ENCODE assay signal across 8 cellular contexts in the genomic region with DNA sequence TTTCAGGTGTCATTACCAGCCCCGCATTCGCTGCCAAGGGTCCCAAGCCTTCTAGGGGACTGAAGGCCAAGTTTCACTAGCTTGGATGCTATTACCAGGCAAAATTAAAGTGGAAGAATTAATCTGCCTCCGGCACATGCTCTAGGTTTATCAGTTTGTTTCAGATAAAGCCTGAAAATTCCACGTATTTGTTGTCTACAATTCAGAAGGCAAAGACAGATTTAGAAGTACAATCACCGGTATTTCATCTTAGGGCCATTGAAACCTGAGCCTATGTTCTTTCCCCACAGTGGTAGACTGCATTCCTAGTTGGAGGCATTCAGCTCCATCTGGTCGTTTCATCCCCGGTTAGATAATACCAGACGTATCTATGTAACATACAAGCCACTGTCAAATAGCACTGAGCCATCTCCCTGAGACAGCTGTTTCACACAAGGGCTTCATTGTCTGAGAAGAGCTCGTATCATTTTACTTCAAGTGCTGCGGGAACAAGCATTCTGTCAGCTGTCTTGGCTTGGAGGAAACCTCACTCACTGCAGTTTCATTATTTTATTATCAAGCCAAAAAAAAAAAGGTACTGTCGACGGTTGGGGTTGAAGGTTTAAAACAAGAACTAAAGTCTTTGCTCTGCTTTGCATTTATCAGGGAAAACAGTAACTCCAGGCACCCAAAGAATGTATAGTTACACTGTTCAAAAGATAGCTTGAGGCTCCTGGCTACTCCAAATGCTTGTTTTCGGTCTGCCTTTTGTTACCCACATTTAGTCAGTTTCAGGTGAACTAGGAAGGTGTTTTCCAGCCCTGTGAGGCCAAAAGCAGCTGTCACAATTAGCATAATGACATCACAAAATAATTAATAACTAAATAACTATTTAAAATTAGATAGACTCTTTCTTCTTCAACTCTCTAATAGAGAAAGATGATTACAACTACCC.
A peak's percentile ranks its signal among the peaks of the same experiment; 100 is the strongest.
DNase-seq lines count a peak whose midpoint lies in the region; ATAC-seq and TF ChIP-seq lines count a peak whose summit lies in the region.

No MANE protein-coding gene starts in this region.

- H3K27ac ChIP-seq in OCI-LY1 (ENCODE audit: low read depth, low read length, poor library complexity, severe bottlenecking) (peak overlapping the region; percentile 84), skeletal muscle tissue (ENCODE audit: low read depth, low read length) (peak overlapping the region; percentile 72)

- H3K4me3 ChIP-seq in OCI-LY1 (ENCODE audit: low read depth, low read length, poor library complexity, severe bottlenecking), result peak overlapping the region; percentile 40
- H3K4me3 ChIP-seq in fibroblast of pulmonary artery (replicated peaks; ENCODE audit: low read depth, low read length), result no peak overlapping the region
- H3K4me3 ChIP-seq in skeletal muscle tissue (ENCODE audit: low read length in 3 of 3), result peak overlapping the region; percentile 19 to 53 (median 33)

- H3K4me2 ChIP-seq in OCI-LY1 (ENCODE audit: low read length), result peak overlapping the region; percentile 75

- ATAC-seq in GM18873 (IDR thresholded peaks at IDR 0.05; ENCODE audit: low FRiP score, unreplicated experiment), result peak; percentile 82
- peak; percentile 81 for ATAC-seq in HG03457 (IDR thresholded peaks at IDR 0.05; ENCODE audit: unreplicated experiment)
- ATAC-seq in GM19455 (IDR thresholded peaks at IDR 0.05; ENCODE audit: unreplicated experiment), result no peak

- H3K4me1 ChIP-seq in OCI-LY1 (ENCODE audit: insufficient read depth, low read length, severe bottlenecking) (peaks cover 47% of the 10 kb centered on the region), skeletal muscle tissue (ENCODE audit: control insufficient read depth in 3 of 3, insufficient read depth in 3 of 3, low read length in 3 of 3) (peaks cover 8 to 16% (median 9%) of the 10 kb centered on the region in 3 donors)

- no peaks in the 10 kb centered on the region for H3K79me2 ChIP-seq in OCI-LY1 (ENCODE audit: insufficient read depth, low read length)

- DNase-seq in Ammon's horn (ENCODE audit: low spot score) (peak; percentile 82), fibroblast of pulmonary artery (ENCODE audit: low read depth) (peak; percentile 59), AG08396 (ENCODE audit: low spot score) (no peak)

- TF ChIP-seq CTCF in OCI-LY1 (IDR thresholded peaks at IDR 0.05; ENCODE audit: low read length) (no peak), fibroblast of pulmonary artery (IDR thresholded peaks at IDR 0.05; ENCODE audit: low read length, missing control alignments) (no peak)

- H3K9ac ChIP-seq in OCI-LY1 (ENCODE audit: low read length) (peak overlapping the region; percentile 55), skeletal muscle tissue (ENCODE audit: low read depth in 1 of 3, low read length in 3 of 3) (peak overlapping the region; percentile 5 to 58 (median 16))

- H4K20me1 ChIP-seq in OCI-LY1 (ENCODE audit: insufficient read depth, low read length), result no peaks in the 10 kb centered on the region

- no peak overlapping the region for H2AFZ ChIP-seq in OCI-LY1 (ENCODE audit: low read length)

- H3K9me3 ChIP-seq in OCI-LY1 (ENCODE audit: low read length) (no peaks in the 10 kb centered on the region), skeletal muscle tissue (ENCODE audit: control insufficient read depth in 3 of 3, low read length in 3 of 3) (no peaks in the 10 kb centered on the region)

- H3K27me3 ChIP-seq in OCI-LY1 (ENCODE audit: insufficient read depth, low read length), result no peaks in the 10 kb centered on the region
- H3K27me3 ChIP-seq in skeletal muscle tissue (ENCODE audit: control insufficient read depth in 3 of 3, insufficient read depth in 3 of 3, low read length in 3 of 3), result no peaks in the 10 kb centered on the region

- H3K36me3 ChIP-seq in OCI-LY1 (ENCODE audit: insufficient read depth, low read length), result no peaks in the 10 kb centered on the region
- H3K36me3 ChIP-seq in skeletal muscle tissue (ENCODE audit: control insufficient read depth in 3 of 3, insufficient read depth in 3 of 3, low read length in 3 of 3), result no peaks in the 10 kb centered on the region

- H3K9me2 ChIP-seq in OCI-LY1 (ENCODE audit: low read depth, low read length), result no peaks in the 10 kb centered on the region

- no peaks in the 10 kb centered on the region for H3F3A ChIP-seq in OCI-LY1 (ENCODE audit: insufficient read depth, low read length)
